29 cellular contexts compared by ENCODE assay signal in the genomic region with DNA sequence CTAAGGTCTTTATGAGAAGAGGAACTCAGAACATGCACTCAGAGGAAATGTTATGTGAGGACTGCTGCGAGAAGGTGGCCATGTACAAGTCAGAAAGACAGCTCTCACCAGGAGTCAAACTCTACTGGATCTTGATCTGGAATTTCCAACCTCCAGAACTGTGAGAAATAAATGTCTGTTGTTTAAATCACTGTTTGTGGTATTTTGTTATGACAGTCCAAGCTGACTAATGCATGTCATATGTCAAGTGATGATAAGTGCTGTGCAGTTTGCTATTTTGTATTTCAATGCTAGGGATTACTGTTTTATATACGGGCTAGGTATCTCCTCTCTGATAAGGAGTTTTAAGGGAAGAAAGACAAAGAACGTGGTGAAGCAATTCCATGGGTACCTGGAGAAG.
DNase-seq lines count a peak whose midpoint lies in the region; ATAC-seq and TF ChIP-seq lines count a peak whose summit lies in the region.
"Had no signal": no experiment of that assay in that cellular context is flagged by ENCODE, and none has a peak within 500 bp of the region (broad histone marks: within the 10 kb centered on the region; RNA-seq: fewer than 3 reads in every experiment).

No MANE protein-coding gene starts in this region.

- no peak for ATAC-seq in GM18498 (IDR thresholded peaks at IDR 0.05; ENCODE audit: unreplicated experiment)
- ATAC-seq: activated naive CD8-positive, alpha-beta T cell treated with anti-CD3 and anti-CD28 coated beads, Interleukin-2, amount 50 U/mL, for 24 hours; heart left ventricle; left colon; right lobe of liver; Right ventricle myocardium inferior; stimulated activated memory B cell treated with anti-CD40 and anti-IgM and Interleukin-4, amounts not matched to agents 10 μg/mL and 1 μg/mL and 100 μg/mL, for 72 hours; upper lobe of right lung had no signal

- no peaks in the 10 kb centered on the region for H3F3A ChIP-seq in neural cell (ENCODE audit: insufficient read depth, low read length, poor library complexity, severe bottlenecking)
- no peaks in the 10 kb centered on the region for H3F3A ChIP-seq in PC-9 (ENCODE audit: insufficient read depth, low read depth)

- no peaks in the 10 kb centered on the region for H3K9me3 ChIP-seq in neural cell (ENCODE audit: low read length)
- no peaks in the 10 kb centered on the region for H3K9me3 ChIP-seq in PC-9 (ENCODE audit: insufficient read depth, low read depth)
- H3K9me3 ChIP-seq: heart left ventricle, right lobe of liver, upper lobe of right lung had no signal

- H3K79me2 ChIP-seq in neural cell (replicated peaks; ENCODE audit: insufficient read depth, low read length) (no peaks in the 10 kb centered on the region), PC-9 (ENCODE audit: low read depth) (no peaks in the 10 kb centered on the region)

- no peaks in the 10 kb centered on the region for H3K36me3 ChIP-seq in neural cell (ENCODE audit: insufficient read depth, low read length)
- no peaks in the 10 kb centered on the region for H3K36me3 ChIP-seq in PC-9 (ENCODE audit: low read depth)
- H3K36me3 ChIP-seq: heart left ventricle, right lobe of liver, upper lobe of right lung had no signal

- no peak overlapping the region for H3K9ac ChIP-seq in neural cell (ENCODE audit: low read length)
- H3K9ac ChIP-seq: KMS-11 had no signal

- TF ChIP-seq EP300 in neural cell (conservative IDR thresholded peaks at IDR 0.05; ENCODE audit: poor library complexity, severe bottlenecking): peak; percentile 87

- no peaks in the 10 kb centered on the region for H3K9me2 ChIP-seq in neural cell (ENCODE audit: insufficient read depth, low read length)
- no peaks in the 10 kb centered on the region for H3K9me2 ChIP-seq in PC-9 (ENCODE audit: insufficient read depth)

- peaks cover 15% of the 10 kb centered on the region for H3K4me1 ChIP-seq in PC-9 (replicated peaks; ENCODE audit: insufficient read depth)
- H3K4me1 ChIP-seq: heart left ventricle, right lobe of liver, upper lobe of right lung had no signal

- H3K27ac ChIP-seq in neural cell (ENCODE audit: low read length) (no peak overlapping the region), PC-9 (no peak overlapping the region)
- H3K27ac ChIP-seq: C4-2B, heart left ventricle, KMS-11, right lobe of liver, upper lobe of right lung had no signal

- no peak for TF ChIP-seq CTCF in choroid plexus epithelial cell (conservative IDR thresholded peaks at IDR 0.05; ENCODE audit: low read depth, low read length)
- TF ChIP-seq CTCF in neural cell (IDR thresholded peaks at IDR 0.05; ENCODE audit: poor library complexity, severe bottlenecking): no peak
- no peak for TF ChIP-seq CTCF in PC-9 (conservative IDR thresholded peaks at IDR 0.05)

- H3K4me2 ChIP-seq in neural cell (ENCODE audit: low read length) (no peak overlapping the region), PC-9 (no peak overlapping the region)
- H3K4me2 ChIP-seq: KMS-11 had no signal

- H4K20me1 ChIP-seq in neural cell (ENCODE audit: insufficient read depth) (no peaks in the 10 kb centered on the region), PC-9 (ENCODE audit: insufficient read depth) (no peaks in the 10 kb centered on the region)

- no peak for TF ChIP-seq RAD21 in neural cell (conservative IDR thresholded peaks at IDR 0.05)

- no peak overlapping the region for H3K4me3 ChIP-seq in choroid plexus epithelial cell (ENCODE audit: low read depth, low read length)
- H3K4me3 ChIP-seq in neural cell (ENCODE audit: low read length): no peak overlapping the region
- no peak overlapping the region for H3K4me3 ChIP-seq in PC-9
- H3K4me3 ChIP-seq: heart left ventricle, right lobe of liver, upper lobe of right lung had no signal

- CTCF ChIA-PET in PC-9 (lab: Charles Lee): no interaction called here

- H3K27me3 ChIP-seq in neural cell (ENCODE audit: insufficient read depth, low read depth, low read length): no peaks in the 10 kb centered on the region
- H3K27me3 ChIP-seq in PC-9 (ENCODE audit: insufficient read depth, low read depth): no peaks in the 10 kb centered on the region
- H3K27me3 ChIP-seq: heart left ventricle, right lobe of liver, upper lobe of right lung had no signal

- POLR2A ChIA-PET in PC-9 (lab: Charles Lee; ENCODE audit: unreplicated experiment): no interaction called here

- intact Hi-C loops in PC-9 (cut with micrococcal nuclease; ENCODE audit: unreplicated experiment): loop anchor here (10.0 kb wide), 1 partner anchor 290 kb away; no protein-coding TSS in a partner anchor

- no peak overlapping the region for H2AFZ ChIP-seq in neural cell (ENCODE audit: low read depth, low read length)
- no peak overlapping the region for H2AFZ ChIP-seq in PC-9

- DNase-seq in EL (peak; percentile 59), NCI-H226 (peak; percentile 75), choroid plexus epithelial cell (ENCODE audit: low read depth) (peak; percentile 74), NOMO-1 treated with DMSO at 0.1 percent for 48 hours (lab: John Stamatoyannopoulos, UW; ENCODE audit: unreplicated experiment) (no peak), PC-9 (no peak), NCI-H1694 (lab: John Stamatoyannopoulos, UW) (no peak)
- DNase-seq: activated CD4-positive, alpha-beta T cell treated with anti-CD3 and anti-CD28 coated beads for 48 hours; activated gamma-delta T cell treated with Interleukin-2 at 50 U/mL for 16 hours; activated naive CD8-positive, alpha-beta T cell treated with anti-CD3 and anti-CD28 coated beads, Interleukin-2, amount 50 U/mL, for 24 hours; activated T-cell treated with anti-CD3 and anti-CD28 coated beads, Interleukin-2, amount 50 U/mL, for 24 hours; DMS79; H7; heart left ventricle; left colon; NCI-H1436 treated with DMSO at 0.1 percent for 48 hours; NCI-H2107; NCI-H446; NCI-H82; right lobe of liver; stimulated activated CD4-positive, alpha-beta T cell treated with anti-CD3 and anti-CD28 coated beads, Interleukin-12 subunit alpha, Interleukin-12 subunit beta, amount 100 ng/mL, for 4 hours; stimulated activated CD4-positive, alpha-beta T cell treated with anti-CD3 and anti-CD28 coated beads, Interleukin-4, amount 100 ng/mL, for 1 hour; substantia nigra; upper lobe of right lung had no signal

- no TSS peak for BruUV-seq in PC-9 (replicated peaks; lab: Mats Ljungman, UMichigan)

TF ChIP-seq in neural cell, 6 proteins besides CTCF, POLR2A, EP300 and RAD21:
- TF ChIP-seq, protein P1, sequence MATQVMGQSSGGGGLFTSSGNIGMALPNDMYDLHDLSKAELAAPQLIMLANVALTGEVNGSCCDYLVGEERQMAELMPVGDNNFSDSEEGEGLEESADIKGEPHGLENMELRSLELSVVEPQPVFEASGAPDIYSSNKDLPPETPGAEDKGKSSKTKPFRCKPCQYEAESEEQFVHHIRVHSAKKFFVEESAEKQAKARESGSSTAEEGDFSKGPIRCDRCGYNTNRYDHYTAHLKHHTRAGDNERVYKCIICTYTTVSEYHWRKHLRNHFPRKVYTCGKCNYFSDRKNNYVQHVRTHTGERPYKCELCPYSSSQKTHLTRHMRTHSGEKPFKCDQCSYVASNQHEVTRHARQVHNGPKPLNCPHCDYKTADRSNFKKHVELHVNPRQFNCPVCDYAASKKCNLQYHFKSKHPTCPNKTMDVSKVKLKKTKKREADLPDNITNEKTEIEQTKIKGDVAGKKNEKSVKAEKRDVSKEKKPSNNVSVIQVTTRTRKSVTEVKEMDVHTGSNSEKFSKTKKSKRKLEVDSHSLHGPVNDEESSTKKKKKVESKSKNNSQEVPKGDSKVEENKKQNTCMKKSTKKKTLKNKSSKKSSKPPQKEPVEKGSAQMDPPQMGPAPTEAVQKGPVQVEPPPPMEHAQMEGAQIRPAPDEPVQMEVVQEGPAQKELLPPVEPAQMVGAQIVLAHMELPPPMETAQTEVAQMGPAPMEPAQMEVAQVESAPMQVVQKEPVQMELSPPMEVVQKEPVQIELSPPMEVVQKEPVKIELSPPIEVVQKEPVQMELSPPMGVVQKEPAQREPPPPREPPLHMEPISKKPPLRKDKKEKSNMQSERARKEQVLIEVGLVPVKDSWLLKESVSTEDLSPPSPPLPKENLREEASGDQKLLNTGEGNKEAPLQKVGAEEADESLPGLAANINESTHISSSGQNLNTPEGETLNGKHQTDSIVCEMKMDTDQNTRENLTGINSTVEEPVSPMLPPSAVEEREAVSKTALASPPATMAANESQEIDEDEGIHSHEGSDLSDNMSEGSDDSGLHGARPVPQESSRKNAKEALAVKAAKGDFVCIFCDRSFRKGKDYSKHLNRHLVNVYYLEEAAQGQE (IDR thresholded peaks at IDR 0.05; ENCODE audit: borderline replicate concordance): no peak
- peak; percentile 84 for TF ChIP-seq POLR2AphosphoS5 (IDR thresholded peaks at IDR 0.05)

Comparison
In these comparisons a context has a peak if more than half of its experiments do, and no peak if none do; other contexts are left out.
1. DNase-seq: peak in EL (single experiment), NCI-H226 (single experiment) and choroid plexus epithelial cell (single experiment); none in NOMO-1 treated with DMSO at 0.1 percent for 48 hours (single experiment), PC-9 (0 of 2) and NCI-H1694 (single experiment).